ENCODE assay signal across 14 cellular contexts in the genomic region with DNA sequence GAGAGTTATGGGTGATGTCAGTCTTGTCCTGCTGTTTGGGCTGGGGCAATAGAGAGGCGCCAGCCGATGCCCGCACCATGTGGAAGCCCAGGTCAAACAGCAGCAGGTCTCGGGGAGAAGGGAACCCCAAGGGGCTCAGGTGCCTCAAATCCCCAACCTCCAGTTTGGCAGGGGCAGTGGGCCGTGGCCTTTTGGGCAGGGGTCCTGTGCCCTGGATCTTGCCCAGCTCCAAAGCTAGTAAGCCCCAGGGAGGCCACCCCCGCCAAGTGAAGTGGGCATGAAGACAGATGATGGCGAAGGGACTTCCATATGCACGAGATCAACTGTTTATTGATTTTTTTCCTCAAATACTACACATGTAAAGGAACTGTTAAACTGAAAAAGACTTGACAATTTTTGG. TPM values are rescaled to one million over a fixed set of nuclear protein-coding genes. Genes with fewer than 3 reads are reported as not detected.
DNase-seq lines count a peak whose midpoint lies in the region; ATAC-seq and TF ChIP-seq lines count a peak whose summit lies in the region.
"Had no signal": no experiment of that assay in that cellular context is flagged by ENCODE, and none has a peak within 500 bp of the region (broad histone marks: within the 10 kb centered on the region; RNA-seq: fewer than 3 reads in every experiment).

No MANE protein-coding gene starts in this region.

- in situ Hi-C loops in gastrocnemius medialis (cut with MboI; ENCODE audit: low sequenced_read_pairs in 4 of 4), result loop anchor here (5.0 to 25.0 kb wide), 5 partner anchors 85 to 168 kb away; no protein-coding TSS in a partner anchor

- no peak overlapping the region for H3K9ac ChIP-seq in BLaER1

- H3K4me1 ChIP-seq in BLaER1, result peaks cover 29% of the 10 kb centered on the region
- H3K4me1 ChIP-seq in ascending aorta, result peaks cover 10 to 15% of the 10 kb centered on the region in 2 donors
- H3K4me1 ChIP-seq in lower lobe of right lung, result peaks cover 14% of the 10 kb centered on the region
- peaks cover 28 to 30% of the 10 kb centered on the region in 2 donors for H3K4me1 ChIP-seq in gastrocnemius medialis

- H3K27me3 ChIP-seq in BLaER1 (no peaks in the 10 kb centered on the region), ascending aorta (no peaks in the 10 kb centered on the region), lower lobe of right lung (ENCODE audit: low read depth) (no peaks in the 10 kb centered on the region), gastrocnemius medialis (no peaks in the 10 kb centered on the region)

- ATAC-seq in lower lobe of right lung (no peak), gastrocnemius medialis (no peak), HG03159 (IDR thresholded peaks at IDR 0.05; ENCODE audit: unreplicated experiment) (no peak)
- ATAC-seq: HepG2 had no signal

- no peak overlapping the region for H3K4me3 ChIP-seq in BLaER1
- peak overlapping the region in 1 of 2 donors; percentile 22 for H3K4me3 ChIP-seq in ascending aorta
- no peak overlapping the region for H3K4me3 ChIP-seq in lower lobe of right lung
- H3K4me3 ChIP-seq in gastrocnemius medialis, result no peak overlapping the region

- intact Hi-C loops in ascending aorta (cut with DNase I), result loop anchor here (1.0 to 5.0 kb wide), 3 partner anchors 146 to 207 kb away; partner anchors contain the start of gene PACSIN2
- intact Hi-C loops in lower lobe of right lung (cut with DNase I), result no loop called here
- intact Hi-C loops in gastrocnemius medialis (cut with DNase I; ENCODE audit: low total_unique reads), result loop anchor here (2.0 kb wide), 2 partner anchors 89 to 165 kb away; no protein-coding TSS in a partner anchor

- H3K36me3 ChIP-seq in BLaER1, result peaks cover 54% of the 10 kb centered on the region
- peaks cover 40 to 46% of the 10 kb centered on the region in 2 donors for H3K36me3 ChIP-seq in ascending aorta
- H3K36me3 ChIP-seq in lower lobe of right lung, result peaks cover 53% of the 10 kb centered on the region
- H3K36me3 ChIP-seq in gastrocnemius medialis, result peaks cover 0 to 33% of the 10 kb centered on the region in 2 donors

- H3K27ac ChIP-seq in BLaER1, result peak overlapping the region; percentile 52; the same call in 1 of the 2 replicates
- peak overlapping the region; percentile 71 to 73 for H3K27ac ChIP-seq in ascending aorta
- peak overlapping the region; percentile 67 for H3K27ac ChIP-seq in lower lobe of right lung
- peak overlapping the region; percentile 79 to 83 (median 81) for H3K27ac ChIP-seq in gastrocnemius medialis

- TF ChIP-seq CTCF in ascending aorta (IDR thresholded peaks at IDR 0.05), result no peak
- no peak for TF ChIP-seq CTCF in lower lobe of right lung (IDR thresholded peaks at IDR 0.05)
- TF ChIP-seq CTCF in gastrocnemius medialis (IDR thresholded peaks at IDR 0.05 in 4 of 5, conservative IDR thresholded peaks at IDR 0.05 in 1 of 5), result no peak

- DNase-seq in ascending aorta (ENCODE audit: low spot score in 2 of 2) (no peak), lower lobe of right lung (no peak), gastrocnemius medialis (no peak), AG08396 (ENCODE audit: low spot score) (no peak), DMS114 treated with DMSO at 0.1 percent for 48 hours (lab: John Stamatoyannopoulos, UW; ENCODE audit: unreplicated experiment) (no peak)
- DNase-seq in stimulated activated CD4-positive, alpha-beta T cell treated with anti-CD3 and anti-CD28 coated beads, Interleukin-4, amount 100 ng/mL, for 4 hours, result no peak
- DNase-seq: EL, GOT3, KG1, NCI-H146, NCI-H524 had no signal

- H3K4me2 ChIP-seq in BLaER1, result no peak overlapping the region

- H4K20me1 ChIP-seq in BLaER1, result no peaks in the 10 kb centered on the region

- H3K9me3 ChIP-seq in BLaER1 (no peaks in the 10 kb centered on the region), ascending aorta (no peaks in the 10 kb centered on the region), lower lobe of right lung (no peaks in the 10 kb centered on the region), gastrocnemius medialis (no peaks in the 10 kb centered on the region)

- no peak for TF ChIP-seq POLR2A in gastrocnemius medialis (IDR thresholded peaks at IDR 0.05)

RNA-seq across cellular contexts. Expression of gene ARFGAP3, which starts 12.4 kb away (rescaled TPM):
- total RNA-seq in ascending aorta (21.6 TPM), lower lobe of right lung (39.9 TPM), gastrocnemius medialis (10 to 100 TPM; 28.2 to 43.8 (median 36.0) TPM)
